ENCODE assay signal across 8 cellular contexts in the genomic region with DNA sequence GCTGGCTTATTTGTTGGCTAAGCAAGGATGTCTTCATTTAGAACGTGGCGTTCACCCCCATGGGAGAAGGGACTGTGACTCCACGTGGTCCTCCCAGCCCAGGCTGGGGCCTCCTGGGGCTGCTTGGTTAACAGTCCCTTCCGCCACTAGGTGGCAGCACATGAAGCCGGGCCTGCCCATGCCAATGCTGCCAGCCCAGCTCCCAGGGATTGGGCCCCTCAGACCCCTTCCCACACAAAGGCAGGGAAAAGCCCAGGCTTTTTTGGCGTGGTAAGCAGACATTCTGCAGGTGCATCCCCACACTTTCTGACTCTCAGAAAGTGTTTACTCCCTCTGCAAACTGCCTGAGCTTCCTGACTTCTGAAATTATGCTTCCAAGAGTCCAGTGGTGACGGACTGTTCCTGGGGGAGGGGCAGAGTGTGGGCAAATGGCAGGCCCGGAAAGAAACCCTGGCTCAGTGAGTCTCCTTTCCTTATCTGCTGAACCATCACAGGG. TPM values are rescaled to one million over a fixed set of nuclear protein-coding genes. Genes with fewer than 3 reads are reported as not detected.
DNase-seq lines count a peak whose midpoint lies in the region; ATAC-seq and TF ChIP-seq lines count a peak whose summit lies in the region.

No MANE protein-coding gene starts in this region.

- H3K9me2 ChIP-seq in SK-N-SH: no peaks in the 10 kb centered on the region

- no peak for TF ChIP-seq EP300 in SK-N-SH (IDR thresholded peaks at IDR 0.05; ENCODE audit: borderline replicate concordance in 1 of 2, low read depth in 1 of 2, low read length in 1 of 2)

- H3K4me2 ChIP-seq in SK-N-SH: no peak overlapping the region

- peak; percentile 54 for TF ChIP-seq RAD21 in SK-N-SH (IDR thresholded peaks at IDR 0.05; ENCODE audit: low read length)

- peaks cover 0 to 10% of the 10 kb centered on the region in 2 experiments for H3K36me3 ChIP-seq in SK-N-SH (replicated peaks in 1 of 2; ENCODE audit: control insufficient read depth in 1 of 2, insufficient read depth in 2 of 2, low read length in 1 of 2)
- H3K36me3 ChIP-seq in uterus: no peaks in the 10 kb centered on the region

- POLR2A ChIA-PET in SK-N-SH (lab: Yijun Ruan, JAX): no interaction called here

- TF ChIP-seq CTCF in Calu3 (IDR thresholded peaks at IDR 0.05; ENCODE audit: unreplicated experiment) (peak; percentile 90), SK-N-SH (IDR thresholded peaks at IDR 0.05) (peak; percentile 66), progenitor cell of endocrine pancreas (IDR thresholded peaks at IDR 0.05; ENCODE audit: unreplicated experiment) (peak; percentile 86), uterus (IDR thresholded peaks at IDR 0.05) (peak; percentile 85 to 91 (median 88))

- CTCF ChIA-PET in Calu3 (lab: Charles Lee): interaction anchor here (0.8 to 2.8 kb wide), 4 partner anchors 52 to 135 kb away, joined by 3 to 33 read pairs (median 12); no protein-coding TSS in a partner anchor
- CTCF ChIA-PET in SK-N-SH (lab: Yijun Ruan, JAX): interaction anchor here (0.8 to 4.8 kb wide), 20 partner anchors 9 to 265 kb away, joined by 3 to 37 read pairs (median 8); no protein-coding TSS in a partner anchor

- H3K4me1 Mint-ChIP-seq in Calu3 (ENCODE audit: low read depth, unreplicated experiment) (peaks cover 28% of the 10 kb centered on the region), progenitor cell of endocrine pancreas (ENCODE audit: low read depth) (peaks cover 19% of the 10 kb centered on the region)
- H3K4me1 Mint-ChIP-seq in activated naive CD4-positive, alpha-beta T cell treated with anti-CD3 and anti-CD28 coated beads, Interleukin-2, amount 50 U/mL, for 24 hours: peaks cover 46% of the 10 kb centered on the region

- intact Hi-C loops in Calu3 (cut with micrococcal nuclease; ENCODE audit: unreplicated experiment): no loop called here
- intact Hi-C loops in Right ventricle myocardium inferior (cut with DNase I): loop anchor here (1.0 to 5.0 kb wide), 2 partner anchors 102 to 134 kb away; no protein-coding TSS in a partner anchor
- intact Hi-C loops in uterus (cut with DNase I; ENCODE audit: low total_unique reads): loop anchor here (10.0 kb wide), 2 partner anchors 106 to 256 kb away; no protein-coding TSS in a partner anchor

- H3F3A ChIP-seq in SK-N-SH (replicated peaks; ENCODE audit: insufficient read depth): peaks cover 5% of the 10 kb centered on the region

- DNase-seq in Calu3: peak; percentile 90
- peak; percentile 92 for DNase-seq in HuH-7.5 (ENCODE audit: low spot score)
- DNase-seq in SK-N-SH: peak; percentile 83
- peak; percentile 90 for DNase-seq in Right ventricle myocardium inferior (ENCODE audit: missing footprints)
- peak; percentile 89 for DNase-seq in progenitor cell of endocrine pancreas (ENCODE audit: low spot score, unreplicated experiment)
- DNase-seq in uterus: peak; percentile 74 to 76

- ATAC-seq in Right ventricle myocardium inferior (peak; percentile 38), HG03521 (IDR thresholded peaks at IDR 0.05; ENCODE audit: unreplicated experiment) (no peak)

- H3K27ac Mint-ChIP-seq in Calu3 (ENCODE audit: unreplicated experiment) (no peak overlapping the region), progenitor cell of endocrine pancreas (no peak overlapping the region)
- H3K27ac Mint-ChIP-seq in activated naive CD4-positive, alpha-beta T cell treated with anti-CD3 and anti-CD28 coated beads, Interleukin-2, amount 50 U/mL, for 24 hours: peak overlapping the region; percentile 30

- H3K27me3 Mint-ChIP-seq in Calu3 (ENCODE audit: unreplicated experiment): no peaks in the 10 kb centered on the region
- no peaks in the 10 kb centered on the region for H3K27me3 Mint-ChIP-seq in activated naive CD4-positive, alpha-beta T cell treated with anti-CD3 and anti-CD28 coated beads, Interleukin-2, amount 50 U/mL, for 24 hours
- no peaks in the 10 kb centered on the region for H3K27me3 Mint-ChIP-seq in progenitor cell of endocrine pancreas

- no peak overlapping the region for H2AFZ ChIP-seq in SK-N-SH (ENCODE audit: low read depth)

- H3K4me1 ChIP-seq in SK-N-SH (ENCODE audit: control insufficient read depth in 1 of 2, insufficient read depth in 2 of 2, low read depth in 1 of 2, low read length in 1 of 2) (peaks cover 0 to 5% of the 10 kb centered on the region in 2 experiments; a peak in 1 of 4 replicates), uterus (peaks cover 6 to 25% of the 10 kb centered on the region in 2 donors)

- 50% methylated on average over 2 of the region's 8 CpGs for WGBS in SK-N-SH (ENCODE audit: low lambda C conversion rate)

- H3K27ac ChIP-seq in SK-N-SH (ENCODE audit: low read depth in 2 of 2, low read length in 1 of 2) (no peak overlapping the region; a peak in 1 of 4 replicates), uterus (peak overlapping the region in 1 of 2 donors; percentile 22)

- H3K27me3 ChIP-seq in SK-N-SH (ENCODE audit: insufficient read depth) (no peaks in the 10 kb centered on the region), uterus (no peaks in the 10 kb centered on the region)

- H3K9ac ChIP-seq in SK-N-SH: no peak overlapping the region

- H3K4me3 ChIP-seq in SK-N-SH (ENCODE audit: low read depth in 2 of 2, low read length in 1 of 2) (peak overlapping the region in 1 of 2 experiments; percentile 40; a peak in 1 of 4 replicates), uterus (no peak overlapping the region)

- H3K9me3 ChIP-seq in SK-N-SH (no peaks in the 10 kb centered on the region), uterus (no peaks in the 10 kb centered on the region)

- H3K4me3 Mint-ChIP-seq in Calu3 (ENCODE audit: low read depth, unreplicated experiment) (no peak overlapping the region), progenitor cell of endocrine pancreas (ENCODE audit: low read depth) (no peak overlapping the region)
- H3K4me3 Mint-ChIP-seq in activated naive CD4-positive, alpha-beta T cell treated with anti-CD3 and anti-CD28 coated beads, Interleukin-2, amount 50 U/mL, for 24 hours: peak overlapping the region; percentile 46

- TF ChIP-seq POLR2A in uterus (IDR thresholded peaks at IDR 0.05): no peak

- no TSS peak for BruUV-seq in Calu3 (replicated peaks; lab: Mats Ljungman, UMichigan)

- 0 out of 2 replicates have a peak, but pooled peaks cover 3% of the 10 kb centered on the region for H4K20me1 ChIP-seq in SK-N-SH (ENCODE audit: insufficient read depth)

- no peaks in the 10 kb centered on the region for H3K79me2 ChIP-seq in SK-N-SH (ENCODE audit: insufficient read depth)

- H3K36me3 Mint-ChIP-seq in Calu3 (ENCODE audit: insufficient read depth, unreplicated experiment): peaks cover 68% of the 10 kb centered on the region
- peaks cover 6% of the 10 kb centered on the region for H3K36me3 Mint-ChIP-seq in activated naive CD4-positive, alpha-beta T cell treated with anti-CD3 and anti-CD28 coated beads, Interleukin-2, amount 50 U/mL, for 24 hours
- peaks cover 9% of the 10 kb centered on the region for H3K36me3 Mint-ChIP-seq in progenitor cell of endocrine pancreas (ENCODE audit: insufficient read depth)

- H3K9me3 Mint-ChIP-seq in Calu3 (ENCODE audit: low read depth, unreplicated experiment): no peaks in the 10 kb centered on the region
- no peaks in the 10 kb centered on the region for H3K9me3 Mint-ChIP-seq in activated naive CD4-positive, alpha-beta T cell treated with anti-CD3 and anti-CD28 coated beads, Interleukin-2, amount 50 U/mL, for 24 hours
- no peaks in the 10 kb centered on the region for H3K9me3 Mint-ChIP-seq in progenitor cell of endocrine pancreas (ENCODE audit: low read depth)

TF ChIP-seq in SK-N-SH, 30 proteins besides CTCF, POLR2A, EP300 and RAD21:
- TF ChIP-seq REST (IDR thresholded peaks at IDR 0.05; ENCODE audit: low read depth, low read length) (no peak), TAF1 (IDR thresholded peaks at IDR 0.05; ENCODE audit: borderline replicate concordance, low read depth, low read length) (no peak), SMC3 (IDR thresholded peaks at IDR 0.05; ENCODE audit: low read depth, low read length) (peak; percentile 40), MXI1 (IDR thresholded peaks at IDR 0.05; ENCODE audit: low read depth, low read length) (peak; percentile 77), TEAD4 (IDR thresholded peaks at IDR 0.05; ENCODE audit: borderline replicate concordance, insufficient read depth) (no peak)

RNA-seq across cellular contexts. Expression of gene CBX6, which starts 3.1 kb away (rescaled TPM):
- total RNA-seq in Calu3 (2022): 140 and 152 TPM in 2 replicates
- 3.4 and 5.4 TPM in 2 replicates for polyA plus RNA-seq in SK-N-SH (2012; rRNA removed)
- 2.0 and 3.2 TPM in 2 replicates for polyA plus RNA-seq in SK-N-SH (2012; cell fraction: cytosol; rRNA removed)
- polyA plus RNA-seq in SK-N-SH (2012; cell fraction: nucleus; rRNA removed): 8.3 and 9.1 TPM in 2 replicates
- 39.3 TPM for total RNA-seq in Right ventricle myocardium inferior
- total RNA-seq in progenitor cell of endocrine pancreas: 38.8 and 39.6 TPM in 2 replicates
- total RNA-seq in uterus: 100 to 1,000 TPM in 1 of 4 donors, 10 to 100 TPM in 3; 11.0 to 145 (median 56.4) TPM

RNA-seq across cellular contexts. Expression of gene NPTXR, which starts 25.1 kb away (rescaled TPM):
- 6.1 and 6.6 TPM in 2 replicates for total RNA-seq in Calu3 (2022)
- 1.1 and 1.2 TPM in 2 replicates for polyA plus RNA-seq in SK-N-SH (2012; rRNA removed)
- 0.72 and 1.3 TPM in 2 replicates for polyA plus RNA-seq in SK-N-SH (2012; cell fraction: cytosol; rRNA removed)
- 1.2 and 1.6 TPM in 2 replicates for polyA plus RNA-seq in SK-N-SH (2012; cell fraction: nucleus; rRNA removed)
- 19.7 TPM for total RNA-seq in Right ventricle myocardium inferior
- 4.7 TPM in 2 replicates for total RNA-seq in progenitor cell of endocrine pancreas
- total RNA-seq in uterus: 10 to 100 TPM in 2 of 4 donors, 1 to 10 TPM in 2; 1.8 to 24.1 (median 10.0) TPM
